In genomic region chr16:68417711-68418301, GRCh38 we compare ENCODE assay signal across 8 cellular contexts. TPM values are rescaled to one million over a fixed set of nuclear protein-coding genes. Genes with fewer than 3 reads are reported as not detected.
DNase-seq lines count a peak whose midpoint lies in the region; ATAC-seq and TF ChIP-seq lines count a peak whose summit lies in the region.

No MANE protein-coding gene starts in this region.

- DNase-seq in COLO668 (lab: John Stamatoyannopoulos, UW; ENCODE audit: unreplicated experiment) = peak; percentile 76
- peak; percentile 59 for DNase-seq in activated CD4-positive, CD25-positive, alpha-beta regulatory T cell treated with anti-CD3 and anti-CD28 coated beads, Interleukin-2, amount 50 U/mL, for 16 hours (ENCODE audit: low read depth, low spot score)
- DNase-seq in cerebellum (ENCODE audit: low spot score) = peak; percentile 38
- DNase-seq in stimulated activated CD4-positive, alpha-beta T cell treated with anti-CD3 and anti-CD28 coated beads, Interleukin-2, amount 100 ng/mL, for 4 hours (ENCODE audit: low read depth) = peak; percentile 67
- DNase-seq in Kasumi-1 (lab: John Stamatoyannopoulos, UW) = no peak
- no peak for DNase-seq in HuH-7.5 (ENCODE audit: low spot score)

- H3K9ac ChIP-seq in Loucy (ENCODE audit: low read depth, low read length, poor library complexity, severe bottlenecking) = no peak overlapping the region

- H2AFZ ChIP-seq in Loucy (ENCODE audit: low read length) = peak overlapping the region; percentile 1; the same call in 1 of the 2 replicates

- no peak for TF ChIP-seq CTCF in Loucy (conservative IDR thresholded peaks at IDR 0.05; ENCODE audit: low read length)

- ATAC-seq in GM21390 (IDR thresholded peaks at IDR 0.05; ENCODE audit: unreplicated experiment) = peak; percentile 81

- H3K9me3 ChIP-seq in Loucy (ENCODE audit: insufficient read depth, low read depth, low read length) = no peaks in the 10 kb centered on the region

- H3K4me1 ChIP-seq in Loucy (ENCODE audit: insufficient read depth, low read length, poor library complexity, severe bottlenecking) = peaks cover 29% of the 10 kb centered on the region

- H3K79me2 ChIP-seq in Loucy (ENCODE audit: insufficient read depth, low read length) = no peaks in the 10 kb centered on the region

- no peaks in the 10 kb centered on the region for H3F3A ChIP-seq in Loucy (ENCODE audit: low read depth)

- H3K9me2 ChIP-seq in Loucy (replicated peaks; ENCODE audit: low read depth, low read length) = no peaks in the 10 kb centered on the region

- H3K4me3 ChIP-seq in Loucy (ENCODE audit: low read length, poor library complexity, severe bottlenecking) = peak overlapping the region; percentile 55

- H4K20me1 ChIP-seq in Loucy (ENCODE audit: insufficient read depth, low read length, poor library complexity, severe bottlenecking) = no peaks in the 10 kb centered on the region

- H3K4me2 ChIP-seq in Loucy (ENCODE audit: low read depth, low read length, poor library complexity, severe bottlenecking) = peak overlapping the region; percentile 42

- H3K27me3 ChIP-seq in Loucy (ENCODE audit: insufficient read depth, low read length, poor library complexity, severe bottlenecking) = no peaks in the 10 kb centered on the region

- no peaks in the 10 kb centered on the region for H3K36me3 ChIP-seq in Loucy (ENCODE audit: insufficient read depth, low read length)

RNA-seq across cellular contexts. Expression of gene SMPD3, which starts 30.5 kb away (rescaled TPM):
- total RNA-seq in cerebellum = 40.6 TPM

Comparison
In these comparisons a context has a peak if more than half of its experiments do, and no peak if none do; other contexts are left out.
1. DNase-seq: peak in COLO668 (single experiment), activated CD4-positive, CD25-positive, alpha-beta regulatory T cell treated with anti-CD3 and anti-CD28 coated beads, Interleukin-2, amount 50 U/mL, for 16 hours (single experiment), cerebellum (single experiment) and stimulated activated CD4-positive, alpha-beta T cell treated with anti-CD3 and anti-CD28 coated beads, Interleukin-2, amount 100 ng/mL, for 4 hours (single experiment); none in Kasumi-1 (0 of 2) and HuH-7.5 (single experiment).